ENCODE assay signal across 1 cellular context in the genomic region with DNA sequence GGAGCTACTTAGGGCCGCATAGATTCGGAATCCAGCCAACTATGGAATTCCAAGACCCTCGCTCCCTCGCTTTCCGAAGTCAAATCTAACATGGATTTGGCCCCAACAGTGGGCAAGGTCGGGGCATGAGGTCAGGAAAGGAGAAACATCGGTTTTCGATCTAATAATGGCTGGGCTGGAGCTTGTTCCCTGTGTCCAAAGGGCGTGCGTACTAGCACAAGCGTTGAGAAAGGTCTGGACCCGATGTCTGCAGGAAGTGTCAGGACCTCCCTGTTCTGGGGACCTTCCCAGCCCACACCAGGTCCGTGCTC.
TF ChIP-seq lines count a peak whose summit lies in the region.

No MANE protein-coding gene starts in this region.

TF ChIP-seq in HepG2, 621 proteins besides CTCF, POLR2A, EP300 and RAD21:
- no peak for TF ChIP-seq SAFB2 (CRISPR knock-in tag; IDR thresholded peaks at IDR 0.05; ENCODE audit: borderline replicate concordance, low read depth)
